ENCODE assay signal across 21 cellular contexts in genomic region chr2:133286326-133286922, GRCh38.
DNase-seq lines count a peak whose midpoint lies in the region; ATAC-seq and TF ChIP-seq lines count a peak whose summit lies in the region.
"Had no signal": no experiment of that assay in that cellular context is flagged by ENCODE, and none has a peak within 500 bp of the region (broad histone marks: within the 10 kb centered on the region; RNA-seq: fewer than 3 reads in every experiment).

No MANE protein-coding gene starts in this region.

- TF ChIP-seq CTCF in AG04450 (IDR thresholded peaks at IDR 0.05; ENCODE audit: low read depth, low read length) (peak; percentile 18; the same call in 1 of the 2 replicates), IMR-90 (conservative IDR thresholded peaks at IDR 0.05; ENCODE audit: low read depth, low read length) (peak; percentile 25; the same call in 1 of the 2 replicates), cardiac fibroblast (IDR thresholded peaks at IDR 0.05; ENCODE audit: low read depth, low read length) (peak; percentile 25)

- POLR2A ChIA-PET in AG04450 (lab: Yijun Ruan, JAX) (interaction anchor here (1.8 kb wide), 1 partner anchor 46 kb away, joined by 6 read pairs; no protein-coding TSS in a partner anchor), IMR-90 (lab: Charles Lee; ENCODE audit: unreplicated experiment) (interaction anchor here (1.0 to 1.6 kb wide), 2 partner anchors 19 to 22 kb away, joined by 3 to 7 read pairs; no protein-coding TSS in a partner anchor)

- H2AK5ac ChIP-seq in IMR-90 (ENCODE audit: low read depth, low read length), result peak overlapping the region; percentile 90

- peak; percentile 25 for ATAC-seq in IMR-90 (ENCODE audit: low read depth)
- ATAC-seq in HG02798 (IDR thresholded peaks at IDR 0.05; ENCODE audit: poor library complexity, unreplicated experiment), result no peak
- ATAC-seq: activated CD4-positive, CD25-positive, alpha-beta regulatory T cell treated with anti-CD3 and anti-CD28 coated beads, Interleukin-2, amount 50 U/mL, for 24 hours; activated naive CD8-positive, alpha-beta T cell treated with anti-CD3 and anti-CD28 coated beads, Interleukin-2, amount 50 U/mL, for 24 hours; K562; stimulated activated effector memory CD8-positive, alpha-beta T cell treated with anti-CD3 and anti-CD28 coated beads, Interleukin-12 subunit alpha, Interleukin-12 subunit beta, amount 100 ng/mL, for 72 hours had no signal

- H3K9me1 ChIP-seq in IMR-90 (ENCODE audit: insufficient read depth, low read length), result peaks cover 5% of the 10 kb centered on the region

- peak overlapping the region; percentile 32 for H2AK9ac ChIP-seq in IMR-90 (replicated peaks; ENCODE audit: low read depth, low read length, poor library complexity)

- no peak overlapping the region for H2AFZ ChIP-seq in IMR-90 (replicated peaks; ENCODE audit: low read length, poor library complexity)

- no peak for TF ChIP-seq RAD21 in IMR-90 (IDR thresholded peaks at IDR 0.05; ENCODE audit: low read length)

- H4K5ac ChIP-seq in IMR-90 (ENCODE audit: low read depth, low read length), result peak overlapping the region; percentile 99

- H4K91ac ChIP-seq in IMR-90 (ENCODE audit: insufficient read depth, low read depth, low read length), result peak overlapping the region; percentile 92

- no peaks in the 10 kb centered on the region for H4K20me1 ChIP-seq in IMR-90 (ENCODE audit: insufficient read depth, low read length)

- peak overlapping the region; percentile 100 for H2BK20ac ChIP-seq in IMR-90 (ENCODE audit: low read depth, low read length)

- H4K8ac ChIP-seq in IMR-90 (ENCODE audit: low read depth in 2 of 2, low read length in 2 of 2), result peak overlapping the region; percentile 98

- H2BK120ac ChIP-seq in IMR-90 (ENCODE audit: low read depth, low read length), result peak overlapping the region; percentile 98

- peak overlapping the region; percentile 92 for H3K4ac ChIP-seq in IMR-90 (ENCODE audit: low read depth, low read length)

- dilution Hi-C loops in IMR-90 (cut with HindIII; ENCODE audit: low sequenced_read_pairs, unreplicated experiment), result no loop called here

- no CpG with 5 or more reads among the region's 1 CpG for WGBS in IMR-90 (ENCODE audit: extremely low coverage in 2 of 2, insufficient read length in 1 of 2), 2 experiments

- TF ChIP-seq POLR2A in IMR-90 (IDR thresholded peaks at IDR 0.05; ENCODE audit: low read depth, low read length), result no peak

- H3K27ac ChIP-seq in AG04450 (ENCODE audit: low read depth, low read length) (peak overlapping the region; percentile 82), IMR-90 (ENCODE audit: insufficient read depth, low read length) (peak overlapping the region; percentile 97)

- H3K27me3 ChIP-seq in AG04450 (ENCODE audit: control insufficient read depth, insufficient read depth, low read length) (no peaks in the 10 kb centered on the region), IMR-90 (ENCODE audit: control insufficient read depth, insufficient read depth, low read length) (no peaks in the 10 kb centered on the region)

- no TSS peak for BruUV-seq in IMR-90 (replicated peaks; lab: Mats Ljungman, UMichigan)

- no peak overlapping the region for H3K4me3 ChIP-seq in AG04450 (ENCODE audit: low read depth, low read length)
- H3K4me3 ChIP-seq in IMR-90 (ENCODE audit: insufficient read depth, low read depth, low read length), result no peak overlapping the region
- no peak overlapping the region for H3K4me3 ChIP-seq in cardiac fibroblast (replicated peaks in 1 of 2; ENCODE audit: low read depth in 2 of 2, low read length in 2 of 2)
- H3K4me3 ChIP-seq: K562 had no signal

- H3K23ac ChIP-seq in IMR-90 (ENCODE audit: low read depth, low read length), result peak overlapping the region; percentile 97

- peak overlapping the region; percentile 79 for H3K56ac ChIP-seq in IMR-90 (ENCODE audit: extremely low read depth, insufficient read depth, low read length)

- peak overlapping the region; percentile 98 for H2BK5ac ChIP-seq in IMR-90 (ENCODE audit: low read depth, low read length, poor library complexity, severe bottlenecking)

- no peak overlapping the region for H3K9ac ChIP-seq in IMR-90 (ENCODE audit: low read depth, low read length)

- in situ Hi-C loops in IMR-90 (cut with MboI; ENCODE audit: low sequenced_read_pairs), result no loop called here

- H3K79me1 ChIP-seq in IMR-90 (ENCODE audit: low read depth in 1 of 2, low read length in 2 of 2), result peaks cover 18 to 32% of the 10 kb centered on the region in 2 experiments

- no peaks in the 10 kb centered on the region; the same call in 1 of the 2 replicates for H3K36me3 ChIP-seq in IMR-90 (ENCODE audit: control insufficient read depth, insufficient read depth, low read length)

- CTCF ChIA-PET in AG04450 (lab: Charles Lee) (no interaction called here), IMR-90 (lab: Yijun Ruan, JAX) (interaction anchor here (0.6 to 1.7 kb wide), 2 partner anchors 22 to 1794 kb away, joined by 3 to 4 read pairs; partner anchors contain the start of gene MZT2A)

- DNase-seq in AG04450 (ENCODE audit: low read depth, low spot score) (no peak), IMR-90 (peak; percentile 81), cardiac fibroblast (ENCODE audit: low read depth in 2 of 2) (peak in 1 of 2 donors; percentile 63), kidney tubule cell (ENCODE audit: low spot score) (peak; percentile 19), GDM1 (lab: John Stamatoyannopoulos, UW) (no peak), HUDEP-2 (lab: John Stamatoyannopoulos, UW; ENCODE audit: unreplicated experiment in 76 of 76) (no peak)
- no peak for DNase-seq in activated naive CD4-positive, alpha-beta T cell (lab: John Stamatoyannopoulos, UW)
- DNase-seq: ACHN; activated CD8-positive, alpha-beta memory T cell treated with anti-CD3 and anti-CD28 coated beads for 24 hours; activated naive CD8-positive, alpha-beta T cell treated with anti-CD3 and anti-CD28 coated beads, Interleukin-2, amount 50 U/mL, for 24 hours; caudate nucleus; midbrain; NCI-H1092; NCI-H2029 treated with DMSO at 0.1 percent for 48 hours; NCI-H510A; stimulated activated CD4-positive, alpha-beta T cell treated with anti-CD3 and anti-CD28 coated beads, Interleukin-15, amount 100 ng/mL, for 24 hours; T-helper 9 cell had no signal

- peak overlapping the region; percentile 61; the same call in 2 of the 3 replicates for H2BK15ac ChIP-seq in IMR-90 (ENCODE audit: low read depth, low read length)

- H3K9me3 ChIP-seq in AG04450 (ENCODE audit: control insufficient read depth, insufficient read depth, low read length) (no peaks in the 10 kb centered on the region), IMR-90 (ENCODE audit: control insufficient read depth, insufficient read depth, low read length) (no peaks in the 10 kb centered on the region)

- intact Hi-C loops in IMR-90 (cut with micrococcal nuclease), result loop anchor here (2.0 kb wide), 1 partner anchor 274 kb away; no protein-coding TSS in a partner anchor

- H3K4me1 ChIP-seq in IMR-90 (ENCODE audit: control insufficient read depth, insufficient read depth, low read length), result peaks cover 22% of the 10 kb centered on the region

- H3K18ac ChIP-seq in IMR-90 (ENCODE audit: low read depth, low read length), result peak overlapping the region; percentile 98

- peak overlapping the region; percentile 97 for H3K14ac ChIP-seq in IMR-90 (replicated peaks; ENCODE audit: low read depth, low read length)

- no peak overlapping the region; the same call in 1 of the 2 replicates for H3K4me2 ChIP-seq in IMR-90 (ENCODE audit: low read depth, low read length)

TF ChIP-seq in IMR-90, 13 proteins besides CTCF, POLR2A, EP300 and RAD21:
- peak; percentile 84 for TF ChIP-seq CEBPB (IDR thresholded peaks at IDR 0.05; ENCODE audit: low read depth, low read length)
- TF ChIP-seq NFE2L2 (IDR thresholded peaks at IDR 0.05; ENCODE audit: low read depth, low read length), result no peak

Comparison
In these comparisons a context has a peak if more than half of its experiments do, and no peak if none do; other contexts are left out.
1. DNase-seq: peak in IMR-90 (single experiment) and kidney tubule cell (single experiment); none in AG04450 (single experiment), GDM1 (single experiment), HUDEP-2 (0 of 76) and activated naive CD4-positive, alpha-beta T cell (0 of 4).
2. Peak in every context shown above with its lines, with median percentiles within 50 percentile points of each other: CTCF ChIP-seq.